ENCODE assay signal across 1 cellular context in genomic region chr2:189580267-189580661, GRCh38.
TF ChIP-seq lines count a peak whose summit lies in the region.

No MANE protein-coding gene starts in this region.

TF ChIP-seq in SK-N-SH, 30 proteins besides CTCF, POLR2A, EP300 and RAD21 (continued from another document):
- TF ChIP-seq ZBTB33 (IDR thresholded peaks at IDR 0.05; ENCODE audit: borderline replicate concordance, low read depth), result no peak
- no peak for TF ChIP-seq NRF1 (IDR thresholded peaks at IDR 0.05; ENCODE audit: low read depth, low read length)
- TF ChIP-seq IRF3 (IDR thresholded peaks at IDR 0.05; ENCODE audit: low read depth, low read length), result no peak
- no peak for TF ChIP-seq TAF1 (IDR thresholded peaks at IDR 0.05; ENCODE audit: borderline replicate concordance, low read depth, low read length)
- no peak for TF ChIP-seq GATA2 (CRISPR knock-in tag; IDR thresholded peaks at IDR 0.05)
TF ChIP-seq in SK-N-SH: peak in this region for 0.
